Comparison of ENCODE assay signal across 1 cellular context in the genomic region with DNA sequence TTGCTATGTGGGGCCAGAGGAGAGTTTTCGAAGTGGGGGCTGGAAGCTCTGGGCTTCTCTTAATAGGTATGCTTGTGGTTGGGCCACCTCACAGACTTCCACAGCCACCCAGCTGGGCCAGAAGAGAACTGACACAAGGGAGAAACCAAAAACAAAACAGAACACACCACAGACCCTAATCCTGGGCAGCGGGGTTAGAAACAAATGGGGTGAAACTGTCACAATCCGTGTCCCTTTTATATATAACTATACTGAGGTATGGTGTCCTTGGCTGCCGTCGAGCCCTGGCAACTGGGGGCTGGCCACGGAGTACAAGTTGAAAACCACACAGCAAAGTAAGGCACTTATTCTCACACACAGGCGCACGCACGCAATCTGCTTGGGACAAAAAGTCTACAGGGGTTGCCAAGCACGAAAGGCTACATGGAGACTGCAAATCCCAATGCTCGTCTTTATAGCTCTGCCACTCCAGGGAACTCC.
TF ChIP-seq lines count a peak whose summit lies in the region.

No MANE protein-coding gene starts in this region.

TF ChIP-seq in GM12878, 131 proteins besides CTCF, POLR2A, EP300 and RAD21 (continued from another document and continues in another):
- TF ChIP-seq, protein P1, sequence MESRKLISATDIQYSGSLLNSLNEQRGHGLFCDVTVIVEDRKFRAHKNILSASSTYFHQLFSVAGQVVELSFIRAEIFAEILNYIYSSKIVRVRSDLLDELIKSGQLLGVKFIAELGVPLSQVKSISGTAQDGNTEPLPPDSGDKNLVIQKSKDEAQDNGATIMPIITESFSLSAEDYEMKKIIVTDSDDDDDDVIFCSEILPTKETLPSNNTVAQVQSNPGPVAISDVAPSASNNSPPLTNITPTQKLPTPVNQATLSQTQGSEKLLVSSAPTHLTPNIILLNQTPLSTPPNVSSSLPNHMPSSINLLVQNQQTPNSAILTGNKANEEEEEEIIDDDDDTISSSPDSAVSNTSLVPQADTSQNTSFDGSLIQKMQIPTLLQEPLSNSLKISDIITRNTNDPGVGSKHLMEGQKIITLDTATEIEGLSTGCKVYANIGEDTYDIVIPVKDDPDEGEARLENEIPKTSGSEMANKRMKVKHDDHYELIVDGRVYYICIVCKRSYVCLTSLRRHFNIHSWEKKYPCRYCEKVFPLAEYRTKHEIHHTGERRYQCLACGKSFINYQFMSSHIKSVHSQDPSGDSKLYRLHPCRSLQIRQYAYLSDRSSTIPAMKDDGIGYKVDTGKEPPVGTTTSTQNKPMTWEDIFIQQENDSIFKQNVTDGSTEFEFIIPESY (IDR thresholded peaks at IDR 0.05) = no peak
- TF ChIP-seq HDGF (IDR thresholded peaks at IDR 0.05) (no peak), CREM (IDR thresholded peaks at IDR 0.05; ENCODE audit: low read depth) (peak; percentile 70; the same call in 1 of the 2 replicates), IKZF2 (IDR thresholded peaks at IDR 0.05) (peak in 1 of 2 experiments; percentile 59; a peak in 2 of 4 replicates), POU2F2 (IDR thresholded peaks at IDR 0.05; ENCODE audit: borderline replicate concordance, low read depth, low read length) (peak; percentile 46; the same call in 1 of the 3 replicates), PML (IDR thresholded peaks at IDR 0.05; ENCODE audit: low read length) (peak; percentile 35; the same call in 1 of the 2 replicates), CBFB (IDR thresholded peaks at IDR 0.05; ENCODE audit: low read depth) (peak; percentile 51; the same call in 1 of the 2 replicates), ZNF217 (IDR thresholded peaks at IDR 0.05) (no peak), CHD1 (IDR thresholded peaks at IDR 0.05; ENCODE audit: low read depth, low read length) (no peak), KLF5 (IDR thresholded peaks at IDR 0.05; ENCODE audit: partially characterized antibody) (no peak), RB1 (IDR thresholded peaks at IDR 0.05; ENCODE audit: borderline replicate concordance) (no peak), ESRRA (IDR thresholded peaks at IDR 0.05; ENCODE audit: low read length) (no peak), PAX5 (IDR thresholded peaks at IDR 0.05; ENCODE audit: borderline replicate concordance, low read depth, low read length) (peak; percentile 59; the same call in 1 of the 2 replicates), WRNIP1 (IDR thresholded peaks at IDR 0.05; ENCODE audit: borderline replicate concordance, low read depth, low read length) (no peak), SMAD5 (IDR thresholded peaks at IDR 0.05; ENCODE audit: low read depth) (no peak), NR2C2 (IDR thresholded peaks at IDR 0.05; ENCODE audit: borderline replicate concordance, control insufficient read depth, insufficient read length, low read depth) (no peak), SMARCA5 (IDR thresholded peaks at IDR 0.05) (no peak), EED (IDR thresholded peaks at IDR 0.05; ENCODE audit: low read depth) (no peak), ATF7 (IDR thresholded peaks at IDR 0.05; ENCODE audit: low read depth) (no peak), EZH2 (IDR thresholded peaks at IDR 0.05; ENCODE audit: borderline replicate concordance, control insufficient read depth, low read depth, low read length) (no peak), MYB (IDR thresholded peaks at IDR 0.05; ENCODE audit: borderline replicate concordance, low read depth, low read length) (no peak; the same call in 1 of the 2 replicates), SIN3A (IDR thresholded peaks at IDR 0.05; ENCODE audit: low read depth, low read length) (no peak), SREBF2 (IDR thresholded peaks at IDR 0.05; ENCODE audit: low read length) (no peak), ZSCAN29 (IDR thresholded peaks at IDR 0.05) (no peak), RFX5 (IDR thresholded peaks at IDR 0.05; ENCODE audit: low read depth, low read length) (no peak), STAT3 (IDR thresholded peaks at IDR 0.05; ENCODE audit: low read depth, low read length) (no peak), NFXL1 (IDR thresholded peaks at IDR 0.05; ENCODE audit: borderline replicate concordance) (no peak), CBX3 (IDR thresholded peaks at IDR 0.05; ENCODE audit: borderline replicate concordance, low read depth) (no peak), CBX5 (IDR thresholded peaks at IDR 0.05; ENCODE audit: low read depth) (no peak), BRCA1 (IDR thresholded peaks at IDR 0.05; ENCODE audit: low read depth, low read length) (no peak), FOXM1 (IDR thresholded peaks at IDR 0.05; ENCODE audit: low read depth, low read length) (no peak; the same call in none of the 2 replicates), ZNF622 (IDR thresholded peaks at IDR 0.05) (no peak), NR2C1 (IDR thresholded peaks at IDR 0.05) (no peak), NRF1 (conservative IDR thresholded peaks at IDR 0.05; ENCODE audit: low read depth, low read length) (no peak), RUNX3 (IDR thresholded peaks at IDR 0.05; ENCODE audit: low read length) (peak; percentile 93), DPF2 (IDR thresholded peaks at IDR 0.05) (no peak), RBBP5 (conservative IDR thresholded peaks at IDR 0.05) (no peak)
- TF ChIP-seq, protein P2, sequence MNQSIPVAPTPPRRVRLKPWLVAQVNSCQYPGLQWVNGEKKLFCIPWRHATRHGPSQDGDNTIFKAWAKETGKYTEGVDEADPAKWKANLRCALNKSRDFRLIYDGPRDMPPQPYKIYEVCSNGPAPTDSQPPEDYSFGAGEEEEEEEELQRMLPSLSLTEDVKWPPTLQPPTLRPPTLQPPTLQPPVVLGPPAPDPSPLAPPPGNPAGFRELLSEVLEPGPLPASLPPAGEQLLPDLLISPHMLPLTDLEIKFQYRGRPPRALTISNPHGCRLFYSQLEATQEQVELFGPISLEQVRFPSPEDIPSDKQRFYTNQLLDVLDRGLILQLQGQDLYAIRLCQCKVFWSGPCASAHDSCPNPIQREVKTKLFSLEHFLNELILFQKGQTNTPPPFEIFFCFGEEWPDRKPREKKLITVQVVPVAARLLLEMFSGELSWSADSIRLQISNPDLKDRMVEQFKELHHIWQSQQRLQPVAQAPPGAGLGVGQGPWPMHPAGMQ (IDR thresholded peaks at IDR 0.05; ENCODE audit: borderline replicate concordance) = no peak
- TF ChIP-seq, protein P3, sequence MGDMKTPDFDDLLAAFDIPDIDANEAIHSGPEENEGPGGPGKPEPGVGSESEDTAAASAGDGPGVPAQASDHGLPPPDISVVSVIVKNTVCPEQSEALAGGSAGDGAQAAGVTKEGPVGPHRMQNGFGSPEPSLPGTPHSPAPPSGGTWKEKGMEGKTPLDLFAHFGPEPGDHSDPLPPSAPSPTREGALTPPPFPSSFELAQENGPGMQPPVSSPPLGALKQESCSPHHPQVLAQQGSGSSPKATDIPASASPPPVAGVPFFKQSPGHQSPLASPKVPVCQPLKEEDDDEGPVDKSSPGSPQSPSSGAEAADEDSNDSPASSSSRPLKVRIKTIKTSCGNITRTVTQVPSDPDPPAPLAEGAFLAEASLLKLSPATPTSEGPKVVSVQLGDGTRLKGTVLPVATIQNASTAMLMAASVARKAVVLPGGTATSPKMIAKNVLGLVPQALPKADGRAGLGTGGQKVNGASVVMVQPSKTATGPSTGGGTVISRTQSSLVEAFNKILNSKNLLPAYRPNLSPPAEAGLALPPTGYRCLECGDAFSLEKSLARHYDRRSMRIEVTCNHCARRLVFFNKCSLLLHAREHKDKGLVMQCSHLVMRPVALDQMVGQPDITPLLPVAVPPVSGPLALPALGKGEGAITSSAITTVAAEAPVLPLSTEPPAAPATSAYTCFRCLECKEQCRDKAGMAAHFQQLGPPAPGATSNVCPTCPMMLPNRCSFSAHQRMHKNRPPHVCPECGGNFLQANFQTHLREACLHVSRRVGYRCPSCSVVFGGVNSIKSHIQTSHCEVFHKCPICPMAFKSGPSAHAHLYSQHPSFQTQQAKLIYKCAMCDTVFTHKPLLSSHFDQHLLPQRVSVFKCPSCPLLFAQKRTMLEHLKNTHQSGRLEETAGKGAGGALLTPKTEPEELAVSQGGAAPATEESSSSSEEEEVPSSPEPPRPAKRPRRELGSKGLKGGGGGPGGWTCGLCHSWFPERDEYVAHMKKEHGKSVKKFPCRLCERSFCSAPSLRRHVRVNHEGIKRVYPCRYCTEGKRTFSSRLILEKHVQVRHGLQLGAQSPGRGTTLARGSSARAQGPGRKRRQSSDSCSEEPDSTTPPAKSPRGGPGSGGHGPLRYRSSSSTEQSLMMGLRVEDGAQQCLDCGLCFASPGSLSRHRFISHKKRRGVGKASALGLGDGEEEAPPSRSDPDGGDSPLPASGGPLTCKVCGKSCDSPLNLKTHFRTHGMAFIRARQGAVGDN (IDR thresholded peaks at IDR 0.05) = peak; percentile 32; the same call in 1 of the 2 replicates
- TF ChIP-seq, protein P4, sequence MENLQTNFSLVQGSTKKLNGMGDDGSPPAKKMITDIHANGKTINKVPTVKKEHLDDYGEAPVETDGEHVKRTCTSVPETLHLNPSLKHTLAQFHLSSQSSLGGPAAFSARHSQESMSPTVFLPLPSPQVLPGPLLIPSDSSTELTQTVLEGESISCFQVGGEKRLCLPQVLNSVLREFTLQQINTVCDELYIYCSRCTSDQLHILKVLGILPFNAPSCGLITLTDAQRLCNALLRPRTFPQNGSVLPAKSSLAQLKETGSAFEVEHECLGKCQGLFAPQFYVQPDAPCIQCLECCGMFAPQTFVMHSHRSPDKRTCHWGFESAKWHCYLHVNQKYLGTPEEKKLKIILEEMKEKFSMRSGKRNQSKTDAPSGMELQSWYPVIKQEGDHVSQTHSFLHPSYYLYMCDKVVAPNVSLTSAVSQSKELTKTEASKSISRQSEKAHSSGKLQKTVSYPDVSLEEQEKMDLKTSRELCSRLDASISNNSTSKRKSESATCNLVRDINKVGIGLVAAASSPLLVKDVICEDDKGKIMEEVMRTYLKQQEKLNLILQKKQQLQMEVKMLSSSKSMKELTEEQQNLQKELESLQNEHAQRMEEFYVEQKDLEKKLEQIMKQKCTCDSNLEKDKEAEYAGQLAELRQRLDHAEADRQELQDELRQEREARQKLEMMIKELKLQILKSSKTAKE (IDR thresholded peaks at IDR 0.05; ENCODE audit: low read depth, poor library complexity, severe bottlenecking) = no peak
- TF ChIP-seq, protein P5, sequence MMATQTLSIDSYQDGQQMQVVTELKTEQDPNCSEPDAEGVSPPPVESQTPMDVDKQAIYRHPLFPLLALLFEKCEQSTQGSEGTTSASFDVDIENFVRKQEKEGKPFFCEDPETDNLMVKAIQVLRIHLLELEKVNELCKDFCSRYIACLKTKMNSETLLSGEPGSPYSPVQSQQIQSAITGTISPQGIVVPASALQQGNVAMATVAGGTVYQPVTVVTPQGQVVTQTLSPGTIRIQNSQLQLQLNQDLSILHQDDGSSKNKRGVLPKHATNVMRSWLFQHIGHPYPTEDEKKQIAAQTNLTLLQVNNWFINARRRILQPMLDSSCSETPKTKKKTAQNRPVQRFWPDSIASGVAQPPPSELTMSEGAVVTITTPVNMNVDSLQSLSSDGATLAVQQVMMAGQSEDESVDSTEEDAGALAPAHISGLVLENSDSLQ (IDR thresholded peaks at IDR 0.05) = no peak
- TF ChIP-seq, protein P6, sequence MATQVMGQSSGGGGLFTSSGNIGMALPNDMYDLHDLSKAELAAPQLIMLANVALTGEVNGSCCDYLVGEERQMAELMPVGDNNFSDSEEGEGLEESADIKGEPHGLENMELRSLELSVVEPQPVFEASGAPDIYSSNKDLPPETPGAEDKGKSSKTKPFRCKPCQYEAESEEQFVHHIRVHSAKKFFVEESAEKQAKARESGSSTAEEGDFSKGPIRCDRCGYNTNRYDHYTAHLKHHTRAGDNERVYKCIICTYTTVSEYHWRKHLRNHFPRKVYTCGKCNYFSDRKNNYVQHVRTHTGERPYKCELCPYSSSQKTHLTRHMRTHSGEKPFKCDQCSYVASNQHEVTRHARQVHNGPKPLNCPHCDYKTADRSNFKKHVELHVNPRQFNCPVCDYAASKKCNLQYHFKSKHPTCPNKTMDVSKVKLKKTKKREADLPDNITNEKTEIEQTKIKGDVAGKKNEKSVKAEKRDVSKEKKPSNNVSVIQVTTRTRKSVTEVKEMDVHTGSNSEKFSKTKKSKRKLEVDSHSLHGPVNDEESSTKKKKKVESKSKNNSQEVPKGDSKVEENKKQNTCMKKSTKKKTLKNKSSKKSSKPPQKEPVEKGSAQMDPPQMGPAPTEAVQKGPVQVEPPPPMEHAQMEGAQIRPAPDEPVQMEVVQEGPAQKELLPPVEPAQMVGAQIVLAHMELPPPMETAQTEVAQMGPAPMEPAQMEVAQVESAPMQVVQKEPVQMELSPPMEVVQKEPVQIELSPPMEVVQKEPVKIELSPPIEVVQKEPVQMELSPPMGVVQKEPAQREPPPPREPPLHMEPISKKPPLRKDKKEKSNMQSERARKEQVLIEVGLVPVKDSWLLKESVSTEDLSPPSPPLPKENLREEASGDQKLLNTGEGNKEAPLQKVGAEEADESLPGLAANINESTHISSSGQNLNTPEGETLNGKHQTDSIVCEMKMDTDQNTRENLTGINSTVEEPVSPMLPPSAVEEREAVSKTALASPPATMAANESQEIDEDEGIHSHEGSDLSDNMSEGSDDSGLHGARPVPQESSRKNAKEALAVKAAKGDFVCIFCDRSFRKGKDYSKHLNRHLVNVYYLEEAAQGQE (IDR thresholded peaks at IDR 0.05; ENCODE audit: low read depth, low read length) = no peak
- TF ChIP-seq, protein P7, sequence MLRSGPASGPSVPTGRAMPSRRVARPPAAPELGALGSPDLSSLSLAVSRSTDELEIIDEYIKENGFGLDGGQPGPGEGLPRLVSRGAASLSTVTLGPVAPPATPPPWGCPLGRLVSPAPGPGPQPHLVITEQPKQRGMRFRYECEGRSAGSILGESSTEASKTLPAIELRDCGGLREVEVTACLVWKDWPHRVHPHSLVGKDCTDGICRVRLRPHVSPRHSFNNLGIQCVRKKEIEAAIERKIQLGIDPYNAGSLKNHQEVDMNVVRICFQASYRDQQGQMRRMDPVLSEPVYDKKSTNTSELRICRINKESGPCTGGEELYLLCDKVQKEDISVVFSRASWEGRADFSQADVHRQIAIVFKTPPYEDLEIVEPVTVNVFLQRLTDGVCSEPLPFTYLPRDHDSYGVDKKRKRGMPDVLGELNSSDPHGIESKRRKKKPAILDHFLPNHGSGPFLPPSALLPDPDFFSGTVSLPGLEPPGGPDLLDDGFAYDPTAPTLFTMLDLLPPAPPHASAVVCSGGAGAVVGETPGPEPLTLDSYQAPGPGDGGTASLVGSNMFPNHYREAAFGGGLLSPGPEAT (IDR thresholded peaks at IDR 0.05; ENCODE audit: low read depth) = peak; percentile 15; the same call in 1 of the 2 replicates
- TF ChIP-seq, protein P8, sequence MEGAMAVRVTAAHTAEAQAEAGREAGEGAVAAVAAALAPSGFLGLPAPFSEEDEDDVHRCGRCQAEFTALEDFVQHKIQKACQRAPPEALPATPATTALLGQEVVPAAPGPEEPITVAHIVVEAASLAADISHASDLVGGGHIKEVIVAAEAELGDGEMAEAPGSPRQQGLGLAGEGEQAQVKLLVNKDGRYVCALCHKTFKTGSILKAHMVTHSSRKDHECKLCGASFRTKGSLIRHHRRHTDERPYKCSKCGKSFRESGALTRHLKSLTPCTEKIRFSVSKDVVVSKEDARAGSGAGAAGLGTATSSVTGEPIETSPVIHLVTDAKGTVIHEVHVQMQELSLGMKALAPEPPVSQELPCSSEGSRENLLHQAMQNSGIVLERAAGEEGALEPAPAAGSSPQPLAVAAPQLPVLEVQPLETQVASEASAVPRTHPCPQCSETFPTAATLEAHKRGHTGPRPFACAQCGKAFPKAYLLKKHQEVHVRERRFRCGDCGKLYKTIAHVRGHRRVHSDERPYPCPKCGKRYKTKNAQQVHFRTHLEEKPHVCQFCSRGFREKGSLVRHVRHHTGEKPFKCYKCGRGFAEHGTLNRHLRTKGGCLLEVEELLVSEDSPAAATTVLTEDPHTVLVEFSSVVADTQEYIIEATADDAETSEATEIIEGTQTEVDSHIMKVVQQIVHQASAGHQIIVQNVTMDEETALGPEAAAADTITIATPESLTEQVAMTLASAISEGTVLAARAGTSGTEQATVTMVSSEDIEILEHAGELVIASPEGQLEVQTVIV (IDR thresholded peaks at IDR 0.05; ENCODE audit: borderline replicate concordance, partially characterized antibody) = no peak
